In genomic region chr10:8061274-8062211, GRCh38 we compare ENCODE assay signal across 1 cellular context.
TF ChIP-seq lines count a peak whose summit lies in the region.

No MANE protein-coding gene starts in this region.

TF ChIP-seq in HepG2, 621 proteins besides CTCF, POLR2A, EP300 and RAD21 (continued from another document):
- TF ChIP-seq, protein P1, sequence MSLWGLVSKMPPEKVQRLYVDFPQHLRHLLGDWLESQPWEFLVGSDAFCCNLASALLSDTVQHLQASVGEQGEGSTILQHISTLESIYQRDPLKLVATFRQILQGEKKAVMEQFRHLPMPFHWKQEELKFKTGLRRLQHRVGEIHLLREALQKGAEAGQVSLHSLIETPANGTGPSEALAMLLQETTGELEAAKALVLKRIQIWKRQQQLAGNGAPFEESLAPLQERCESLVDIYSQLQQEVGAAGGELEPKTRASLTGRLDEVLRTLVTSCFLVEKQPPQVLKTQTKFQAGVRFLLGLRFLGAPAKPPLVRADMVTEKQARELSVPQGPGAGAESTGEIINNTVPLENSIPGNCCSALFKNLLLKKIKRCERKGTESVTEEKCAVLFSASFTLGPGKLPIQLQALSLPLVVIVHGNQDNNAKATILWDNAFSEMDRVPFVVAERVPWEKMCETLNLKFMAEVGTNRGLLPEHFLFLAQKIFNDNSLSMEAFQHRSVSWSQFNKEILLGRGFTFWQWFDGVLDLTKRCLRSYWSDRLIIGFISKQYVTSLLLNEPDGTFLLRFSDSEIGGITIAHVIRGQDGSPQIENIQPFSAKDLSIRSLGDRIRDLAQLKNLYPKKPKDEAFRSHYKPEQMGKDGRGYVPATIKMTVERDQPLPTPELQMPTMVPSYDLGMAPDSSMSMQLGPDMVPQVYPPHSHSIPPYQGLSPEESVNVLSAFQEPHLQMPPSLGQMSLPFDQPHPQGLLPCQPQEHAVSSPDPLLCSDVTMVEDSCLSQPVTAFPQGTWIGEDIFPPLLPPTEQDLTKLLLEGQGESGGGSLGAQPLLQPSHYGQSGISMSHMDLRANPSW (CRISPR knock-in tag; IDR thresholded peaks at IDR 0.05; ENCODE audit: borderline replicate concordance): no peak
- no peak for TF ChIP-seq ZNF124 (CRISPR knock-in tag; IDR thresholded peaks at IDR 0.05)
- TF ChIP-seq ZFP62 (CRISPR knock-in tag; IDR thresholded peaks at IDR 0.05): no peak
